ENCODE assay signal across 8 cellular contexts in genomic region chr21:44455524-44456206, GRCh38. TPM values are rescaled to one million over a fixed set of nuclear protein-coding genes. Genes with fewer than 3 reads are reported as not detected.
DNase-seq lines count a peak whose midpoint lies in the region; ATAC-seq and TF ChIP-seq lines count a peak whose summit lies in the region.

No MANE protein-coding gene starts in this region.

- H3K4me3 Mint-ChIP-seq in activated T-cell treated with anti-CD3 and anti-CD28 coated beads, Interleukin-2, amount 50 U/mL, for 4 hours: peak overlapping the region; percentile 73

- no peaks in the 10 kb centered on the region for H3K9me3 ChIP-seq in cardiac muscle cell (ENCODE audit: low read depth)

- no peak overlapping the region for H3K27ac ChIP-seq in cardiac muscle cell

- DNase-seq in activated T-cell treated with anti-CD3 and anti-CD28 coated beads for 1 hour (ENCODE audit: low read depth): peak; percentile 9
- DNase-seq in activated T-cell treated with anti-CD3 and anti-CD28 coated beads, Interleukin-2, amount 50 U/mL, for 1 hour: no peak
- DNase-seq in NCI-H1092 treated with DMSO at 0.1 percent for 48 hours (lab: John Stamatoyannopoulos, UW): peak; percentile 52
- DNase-seq in activated T-cell treated with anti-CD3 and anti-CD28 coated beads, Interleukin-2, amount 50 U/mL, for 4 hours: peak; percentile 20
- DNase-seq in cardiac muscle cell (ENCODE audit: low read depth in 1 of 2, low spot score in 1 of 2): peak; percentile 40 to 55
- DNase-seq in posterior cingulate gyrus: peak in 6 of 10 donors; percentile 6 to 82 (median 39)
- DNase-seq in NCI-H774 (lab: John Stamatoyannopoulos, UW): no peak
- DNase-seq in DMS114 treated with DMSO at 0.1 percent for 48 hours (lab: John Stamatoyannopoulos, UW; ENCODE audit: unreplicated experiment): no peak

- peak; percentile 71 to 73 for ATAC-seq in activated T-cell treated with anti-CD3 and anti-CD28 coated beads, Interleukin-2, amount 50 U/mL, for 4 hours

- peaks cover 1% of the 10 kb centered on the region for H3K27me3 Mint-ChIP-seq in activated T-cell treated with anti-CD3 and anti-CD28 coated beads, Interleukin-2, amount 50 U/mL, for 4 hours (ENCODE audit: low read depth)

- H3K9me3 Mint-ChIP-seq in activated T-cell treated with anti-CD3 and anti-CD28 coated beads, Interleukin-2, amount 50 U/mL, for 4 hours: no peaks in the 10 kb centered on the region

- peak; percentile 34 for TF ChIP-seq CTCF in cardiac muscle cell (IDR thresholded peaks at IDR 0.05; ENCODE audit: low read depth, low read length)

- H3K27me3 ChIP-seq in cardiac muscle cell: no peaks in the 10 kb centered on the region

- peak overlapping the region; percentile 98 for H3K4me3 ChIP-seq in cardiac muscle cell

- H3K4me1 Mint-ChIP-seq in activated T-cell treated with anti-CD3 and anti-CD28 coated beads, Interleukin-2, amount 50 U/mL, for 4 hours (ENCODE audit: low read depth): peaks cover 3% of the 10 kb centered on the region

- no peaks in the 10 kb centered on the region for H3K36me3 Mint-ChIP-seq in activated T-cell treated with anti-CD3 and anti-CD28 coated beads, Interleukin-2, amount 50 U/mL, for 4 hours (ENCODE audit: insufficient read depth)

- no peaks in the 10 kb centered on the region for H3K36me3 ChIP-seq in cardiac muscle cell

- intact Hi-C loops in posterior cingulate gyrus (cut with DNase I): no loop called here

- peaks cover 3% of the 10 kb centered on the region for H3K4me1 ChIP-seq in cardiac muscle cell (ENCODE audit: low read depth)

RNA-seq across cellular contexts. Expression of gene LRRC3, which starts 0.4 kb away (rescaled TPM):
- total RNA-seq in activated T-cell treated with anti-CD3 and anti-CD28 coated beads, Interleukin-2, amount 50 U/mL, for 4 hours: under 1 TPM; 0.24 to 0.57 (median 0.35) TPM
- total RNA-seq in cardiac muscle cell: 5.9 and 9.5 TPM in 2 replicates
- 3.3 and 4.1 TPM in 2 replicates for polyA plus RNA-seq in cardiac muscle cell

Comparison
In these comparisons a context has a peak if more than half of its experiments do, and no peak if none do; other contexts are left out.
1. DNase-seq: peak in activated T-cell treated with anti-CD3 and anti-CD28 coated beads for 1 hour (single experiment), NCI-H1092 treated with DMSO at 0.1 percent for 48 hours (single experiment), activated T-cell treated with anti-CD3 and anti-CD28 coated beads, Interleukin-2, amount 50 U/mL, for 4 hours (single experiment), cardiac muscle cell (2 of 2) and posterior cingulate gyrus (6 of 10); none in activated T-cell treated with anti-CD3 and anti-CD28 coated beads, Interleukin-2, amount 50 U/mL, for 1 hour (single experiment), NCI-H774 (single experiment) and DMS114 treated with DMSO at 0.1 percent for 48 hours (single experiment).